Comparison of ENCODE assay signal across 1 cellular context in the genomic region with DNA sequence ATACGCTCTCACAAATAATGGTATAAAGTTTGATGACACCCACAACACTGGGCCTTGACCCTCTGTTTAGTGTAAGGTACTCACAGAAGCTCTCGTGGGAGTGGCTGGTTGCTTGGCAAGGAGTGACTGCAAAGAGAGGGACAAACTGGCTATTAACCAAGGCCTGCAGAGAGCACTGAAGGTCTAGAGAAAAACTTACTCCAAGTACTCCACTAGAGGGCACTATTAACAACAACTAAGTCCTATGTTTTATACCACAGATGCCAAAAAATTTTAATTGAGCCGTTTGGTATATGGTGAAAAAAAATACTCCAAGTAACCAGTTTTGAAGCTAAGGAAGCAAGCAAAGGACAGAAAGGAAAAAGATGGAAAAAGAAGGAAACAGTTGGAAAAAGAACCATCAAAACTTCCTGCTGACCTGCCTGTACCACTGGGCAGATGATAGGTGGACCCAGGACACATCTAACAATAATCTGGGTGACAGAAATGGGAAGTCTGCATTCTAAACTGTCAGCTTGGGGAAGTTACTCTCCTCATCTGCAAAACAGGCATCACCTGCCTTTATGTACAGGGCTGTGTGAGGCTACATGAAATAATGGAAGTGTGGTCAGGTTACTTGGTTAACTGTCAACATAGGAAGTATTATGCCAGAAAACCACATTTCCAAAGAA.
TF ChIP-seq lines count a peak whose summit lies in the region.

No MANE protein-coding gene starts in this region.

TF ChIP-seq in HEK293, 187 proteins besides CTCF, POLR2A, EP300 and RAD21 (continued from another document):
- TF ChIP-seq, protein P1, sequence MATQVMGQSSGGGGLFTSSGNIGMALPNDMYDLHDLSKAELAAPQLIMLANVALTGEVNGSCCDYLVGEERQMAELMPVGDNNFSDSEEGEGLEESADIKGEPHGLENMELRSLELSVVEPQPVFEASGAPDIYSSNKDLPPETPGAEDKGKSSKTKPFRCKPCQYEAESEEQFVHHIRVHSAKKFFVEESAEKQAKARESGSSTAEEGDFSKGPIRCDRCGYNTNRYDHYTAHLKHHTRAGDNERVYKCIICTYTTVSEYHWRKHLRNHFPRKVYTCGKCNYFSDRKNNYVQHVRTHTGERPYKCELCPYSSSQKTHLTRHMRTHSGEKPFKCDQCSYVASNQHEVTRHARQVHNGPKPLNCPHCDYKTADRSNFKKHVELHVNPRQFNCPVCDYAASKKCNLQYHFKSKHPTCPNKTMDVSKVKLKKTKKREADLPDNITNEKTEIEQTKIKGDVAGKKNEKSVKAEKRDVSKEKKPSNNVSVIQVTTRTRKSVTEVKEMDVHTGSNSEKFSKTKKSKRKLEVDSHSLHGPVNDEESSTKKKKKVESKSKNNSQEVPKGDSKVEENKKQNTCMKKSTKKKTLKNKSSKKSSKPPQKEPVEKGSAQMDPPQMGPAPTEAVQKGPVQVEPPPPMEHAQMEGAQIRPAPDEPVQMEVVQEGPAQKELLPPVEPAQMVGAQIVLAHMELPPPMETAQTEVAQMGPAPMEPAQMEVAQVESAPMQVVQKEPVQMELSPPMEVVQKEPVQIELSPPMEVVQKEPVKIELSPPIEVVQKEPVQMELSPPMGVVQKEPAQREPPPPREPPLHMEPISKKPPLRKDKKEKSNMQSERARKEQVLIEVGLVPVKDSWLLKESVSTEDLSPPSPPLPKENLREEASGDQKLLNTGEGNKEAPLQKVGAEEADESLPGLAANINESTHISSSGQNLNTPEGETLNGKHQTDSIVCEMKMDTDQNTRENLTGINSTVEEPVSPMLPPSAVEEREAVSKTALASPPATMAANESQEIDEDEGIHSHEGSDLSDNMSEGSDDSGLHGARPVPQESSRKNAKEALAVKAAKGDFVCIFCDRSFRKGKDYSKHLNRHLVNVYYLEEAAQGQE (tag by site-specific recombination; IDR thresholded peaks at IDR 0.05), result no peak
- TF ChIP-seq ZNF433 (tag by site-specific recombination; IDR thresholded peaks at IDR 0.05; ENCODE audit: low read depth) (no peak), ZNF558 (tag by site-specific recombination; IDR thresholded peaks at IDR 0.05) (0 out of 2 replicates have a peak, but pooled peaks have one; percentile 24), ZNF777 (tag by site-specific recombination; IDR thresholded peaks at IDR 0.05; ENCODE audit: borderline replicate concordance) (no peak), ZBTB7A (tag by site-specific recombination; IDR thresholded peaks at IDR 0.05; ENCODE audit: low read depth) (no peak), ZNF571 (tag by site-specific recombination; IDR thresholded peaks at IDR 0.05) (no peak), ZNF654 (tag by site-specific recombination; IDR thresholded peaks at IDR 0.05; ENCODE audit: low read depth) (peak; percentile 52), ZNF514 (tag by site-specific recombination; IDR thresholded peaks at IDR 0.05) (no peak), ZBTB8A (tag by site-specific recombination; IDR thresholded peaks at IDR 0.05) (no peak)
- TF ChIP-seq, protein P2, sequence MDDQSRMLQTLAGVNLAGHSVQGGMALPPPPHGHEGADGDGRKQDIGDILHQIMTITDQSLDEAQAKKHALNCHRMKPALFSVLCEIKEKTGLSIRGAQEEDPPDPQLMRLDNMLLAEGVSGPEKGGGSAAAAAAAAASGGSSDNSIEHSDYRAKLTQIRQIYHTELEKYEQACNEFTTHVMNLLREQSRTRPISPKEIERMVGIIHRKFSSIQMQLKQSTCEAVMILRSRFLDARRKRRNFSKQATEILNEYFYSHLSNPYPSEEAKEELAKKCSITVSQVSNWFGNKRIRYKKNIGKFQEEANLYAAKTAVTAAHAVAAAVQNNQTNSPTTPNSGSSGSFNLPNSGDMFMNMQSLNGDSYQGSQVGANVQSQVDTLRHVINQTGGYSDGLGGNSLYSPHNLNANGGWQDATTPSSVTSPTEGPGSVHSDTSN (CRISPR knock-in tag; IDR thresholded peaks at IDR 0.05), result no peak
- TF ChIP-seq, protein P3, sequence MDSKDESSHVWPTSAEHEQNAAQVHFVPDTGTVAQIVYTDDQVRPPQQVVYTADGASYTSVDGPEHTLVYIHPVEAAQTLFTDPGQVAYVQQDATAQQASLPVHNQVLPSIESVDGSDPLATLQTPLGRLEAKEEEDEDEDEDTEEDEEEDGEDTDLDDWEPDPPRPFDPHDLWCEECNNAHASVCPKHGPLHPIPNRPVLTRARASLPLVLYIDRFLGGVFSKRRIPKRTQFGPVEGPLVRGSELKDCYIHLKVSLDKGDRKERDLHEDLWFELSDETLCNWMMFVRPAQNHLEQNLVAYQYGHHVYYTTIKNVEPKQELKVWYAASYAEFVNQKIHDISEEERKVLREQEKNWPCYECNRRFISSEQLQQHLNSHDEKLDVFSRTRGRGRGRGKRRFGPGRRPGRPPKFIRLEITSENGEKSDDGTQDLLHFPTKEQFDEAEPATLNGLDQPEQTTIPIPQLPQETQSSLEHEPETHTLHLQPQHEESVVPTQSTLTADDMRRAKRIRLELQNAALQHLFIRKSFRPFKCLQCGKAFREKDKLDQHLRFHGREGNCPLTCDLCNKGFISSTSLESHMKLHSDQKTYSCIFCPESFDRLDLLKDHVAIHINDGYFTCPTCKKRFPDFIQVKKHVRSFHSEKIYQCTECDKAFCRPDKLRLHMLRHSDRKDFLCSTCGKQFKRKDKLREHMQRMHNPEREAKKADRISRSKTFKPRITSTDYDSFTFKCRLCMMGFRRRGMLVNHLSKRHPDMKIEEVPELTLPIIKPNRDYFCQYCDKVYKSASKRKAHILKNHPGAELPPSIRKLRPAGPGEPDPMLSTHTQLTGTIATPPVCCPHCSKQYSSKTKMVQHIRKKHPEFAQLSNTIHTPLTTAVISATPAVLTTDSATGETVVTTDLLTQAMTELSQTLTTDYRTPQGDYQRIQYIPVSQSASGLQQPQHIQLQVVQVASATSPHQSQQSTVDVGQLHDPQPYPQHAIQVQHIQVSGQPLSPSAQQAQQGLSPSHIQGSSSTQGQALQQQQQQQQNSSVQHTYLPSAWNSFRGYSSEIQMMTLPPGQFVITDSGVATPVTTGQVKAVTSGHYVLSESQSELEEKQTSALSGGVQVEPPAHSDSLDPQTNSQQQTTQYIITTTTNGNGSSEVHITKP (tag by site-specific recombination; IDR thresholded peaks at IDR 0.05), result peak; percentile 75
